Comparison of ENCODE assay signal across 28 cellular contexts in the genomic region with DNA sequence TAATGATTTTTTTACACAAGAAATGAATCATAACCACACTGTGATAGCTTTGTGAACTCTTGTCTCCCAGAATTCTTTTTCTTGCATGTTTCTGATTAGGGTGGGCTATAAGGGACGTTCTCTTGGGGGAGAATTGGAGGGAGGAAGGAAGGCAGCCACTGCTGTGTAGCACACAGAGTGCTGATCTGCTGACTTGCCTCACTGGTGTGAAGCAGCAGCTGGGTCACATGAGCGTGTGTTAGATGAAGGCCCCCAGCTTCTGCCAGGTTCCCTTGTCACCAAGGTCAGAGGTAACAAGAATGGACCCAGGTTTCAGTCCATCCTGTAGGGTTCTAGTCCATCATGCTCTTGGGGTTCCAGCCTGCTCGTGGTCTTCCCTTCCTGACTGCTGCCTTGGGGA.
"Had no signal": no experiment of that assay in that cellular context is flagged by ENCODE, and none has a peak within 500 bp of the region (broad histone marks: within the 10 kb centered on the region; RNA-seq: fewer than 3 reads in every experiment).

No MANE protein-coding gene starts in this region.

- H3K36me3 ChIP-seq: breast epithelium, Peyer's patch, SJCRH30 had no signal

- H3K9ac ChIP-seq: SK-N-SH had no signal

- H3K36me3 Mint-ChIP-seq: activated naive CD4-positive, alpha-beta T cell treated with anti-CD3 and anti-CD28 coated beads, Interleukin-2, amount 50 U/mL, for 24 hours; WTC11 had no signal

- ATAC-seq: activated CD8-positive, alpha-beta T cell treated with anti-CD3 and anti-CD28 coated beads, Interleukin-2, amount 10 ng/mL, durations not matched to agents 7 days and 5 days; K562; WTC11 had no signal

- H3K4me3 ChIP-seq: breast epithelium, K562, Peyer's patch, SJCRH30 had no signal

- H3K4me1 ChIP-seq: Peyer's patch, SJCRH30 had no signal

- H3K27ac ChIP-seq: Peyer's patch, RWPE1, SJCRH30 had no signal

- H3K9me3 Mint-ChIP-seq: activated naive CD4-positive, alpha-beta T cell treated with anti-CD3 and anti-CD28 coated beads, Interleukin-2, amount 50 U/mL, for 24 hours; activated T-helper 2 cell treated with anti-CD3 and anti-CD28 coated beads, Interferon-gamma antibody, Interleukin-2, Interleukin-4, amounts not matched to agents 10 μg/mL and 5 μg/mL and 100 μg/mL, durations not matched to agents 14 hours and 24 hours and 36 hours had no signal

- H3K27ac Mint-ChIP-seq: activated CD8-positive, alpha-beta T cell treated with anti-CD3 and anti-CD28 coated beads, Interleukin-2, amount 10 ng/mL, durations not matched to agents 7 days and 5 days; activated naive CD4-positive, alpha-beta T cell treated with anti-CD3 and anti-CD28 coated beads, Interleukin-2, amount 50 U/mL, for 24 hours; activated T-helper 2 cell treated with anti-CD3 and anti-CD28 coated beads, Interferon-gamma antibody, Interleukin-2, Interleukin-4, amounts not matched to agents 10 μg/mL and 5 μg/mL and 100 μg/mL, durations not matched to agents 14 hours and 24 hours and 36 hours; WTC11 had no signal

- H3K4me2 ChIP-seq: SK-N-SH had no signal

- H3K9me3 ChIP-seq: breast epithelium, Peyer's patch, SJCRH30, SK-N-SH had no signal

- H3K4me1 Mint-ChIP-seq: activated naive CD4-positive, alpha-beta T cell treated with anti-CD3 and anti-CD28 coated beads, Interleukin-2, amount 50 U/mL, for 24 hours; WTC11 had no signal

- H3K4me3 Mint-ChIP-seq: activated CD8-positive, alpha-beta T cell treated with anti-CD3 and anti-CD28 coated beads, Interleukin-2, amount 10 ng/mL, durations not matched to agents 7 days and 5 days; activated naive CD4-positive, alpha-beta T cell treated with anti-CD3 and anti-CD28 coated beads, Interleukin-2, amount 50 U/mL, for 24 hours; WTC11 had no signal

- H3K27me3 ChIP-seq: breast epithelium, Peyer's patch, SJCRH30 had no signal

- DNase-seq: activated CD4-positive, alpha-beta T cell treated with anti-CD3 and anti-CD28 coated beads for 48 hours; activated CD4-positive, alpha-beta T cell treated with anti-CD3 and anti-CD28 coated beads, Interleukin-2, amount 50 U/mL, for 4 hours; activated CD4-positive, CD25-positive, alpha-beta regulatory T cell treated with anti-CD3 and anti-CD28 coated beads, Interleukin-2, amount 50 U/mL, for 72 hours; activated CD8-positive, alpha-beta T cell treated with anti-CD3 and anti-CD28 coated beads, Interleukin-2, amount 10 ng/mL, durations not matched to agents 7 days and 5 days; activated naive CD4-positive, alpha-beta T cell; activated T-cell treated with anti-CD3 and anti-CD28 coated beads, Interleukin-2, amount 50 U/mL, for 48 hours; aorta; central memory CD4-positive, alpha-beta T cell; Karpas-422; MM.1S; NCI-H1105; NCI-H1436; NCI-H1694 treated with DMSO at 0.1 percent for 48 hours; NCI-H2081; NCI-H510A treated with DMSO at 0.1 percent for 48 hours; NCI-H69; NK-92 treated with Interleukin-12 subunit alpha and Interleukin-12 subunit beta, amount 100 ng/mL, for 24 hours; Peyer's patch; Right ventricle myocardium superior; SJCRH30; SK-N-SH; T-helper 1 cell had no signal
